ENCODE assay signal across 8 cellular contexts in genomic region chr4:33060873-33061542, GRCh38.
DNase-seq lines count a peak whose midpoint lies in the region; ATAC-seq and TF ChIP-seq lines count a peak whose summit lies in the region.

No MANE protein-coding gene starts in this region.

- no peaks in the 10 kb centered on the region for H3K36me3 ChIP-seq in IMR-90 (ENCODE audit: control insufficient read depth, insufficient read depth, low read length)

- no peak overlapping the region for H3K9ac ChIP-seq in IMR-90 (ENCODE audit: low read depth, low read length)

- H3K18ac ChIP-seq in IMR-90 (ENCODE audit: low read depth, low read length) = no peak overlapping the region

- H4K5ac ChIP-seq in IMR-90 (ENCODE audit: low read depth, low read length) = no peak overlapping the region

- H3K4me2 ChIP-seq in IMR-90 (ENCODE audit: low read depth, low read length) = no peak overlapping the region

- no peak overlapping the region for H4K91ac ChIP-seq in IMR-90 (ENCODE audit: insufficient read depth, low read depth, low read length)

- no TSS peak for BruUV-seq in IMR-90 (replicated peaks; lab: Mats Ljungman, UMichigan)

- H3K79me1 ChIP-seq in IMR-90 (ENCODE audit: low read depth in 1 of 2, low read length in 2 of 2) = no peaks in the 10 kb centered on the region

- no peak overlapping the region for H2AK9ac ChIP-seq in IMR-90 (replicated peaks; ENCODE audit: low read depth, low read length, poor library complexity)

- H3K27me3 ChIP-seq in IMR-90 (ENCODE audit: control insufficient read depth, insufficient read depth, low read length) (no peaks in the 10 kb centered on the region), foreskin keratinocyte (no peaks in the 10 kb centered on the region)

- no peak overlapping the region for H2AK5ac ChIP-seq in IMR-90 (ENCODE audit: low read depth, low read length)

- peak; percentile 94 for TF ChIP-seq CTCF in AG10803 (conservative IDR thresholded peaks at IDR 0.05; ENCODE audit: low read length)
- peak; percentile 69 for TF ChIP-seq CTCF in IMR-90 (conservative IDR thresholded peaks at IDR 0.05; ENCODE audit: low read depth, low read length)
- peak; percentile 60 for TF ChIP-seq CTCF in foreskin keratinocyte (conservative IDR thresholded peaks at IDR 0.05)
- peak; percentile 93 for TF ChIP-seq CTCF in progenitor cell of endocrine pancreas (IDR thresholded peaks at IDR 0.05; ENCODE audit: unreplicated experiment)

- H2BK5ac ChIP-seq in IMR-90 (ENCODE audit: low read depth, low read length, poor library complexity, severe bottlenecking) = no peak overlapping the region

- no peaks in the 10 kb centered on the region for H3K36me3 Mint-ChIP-seq in progenitor cell of endocrine pancreas (ENCODE audit: insufficient read depth)

- H2BK120ac ChIP-seq in IMR-90 (ENCODE audit: low read depth, low read length) = no peak overlapping the region

- H3K56ac ChIP-seq in IMR-90 (ENCODE audit: extremely low read depth, insufficient read depth, low read length) = no peak overlapping the region

- peaks cover 3% of the 10 kb centered on the region for H3K27me3 Mint-ChIP-seq in progenitor cell of endocrine pancreas

- TF ChIP-seq POLR2A in IMR-90 (IDR thresholded peaks at IDR 0.05; ENCODE audit: low read depth, low read length) = no peak

- no peak overlapping the region for H3K23ac ChIP-seq in IMR-90 (ENCODE audit: low read depth, low read length)

- TF ChIP-seq RAD21 in IMR-90 (IDR thresholded peaks at IDR 0.05; ENCODE audit: low read length) = peak; percentile 33

- no peak overlapping the region for H2BK20ac ChIP-seq in IMR-90 (ENCODE audit: low read depth, low read length)

- WGBS in IMR-90 (ENCODE audit: extremely low coverage in 2 of 2, insufficient read length in 1 of 2), 2 experiments = no CpG with 5 or more reads among the region's 11 CpGs

- no peak overlapping the region for H2BK15ac ChIP-seq in IMR-90 (ENCODE audit: low read depth, low read length)

- ATAC-seq in GM18868 (IDR thresholded peaks at IDR 0.05; ENCODE audit: unreplicated experiment) (peak; percentile 98), IMR-90 (ENCODE audit: low read depth) (peak; percentile 75), foreskin keratinocyte (peak; percentile 88), HG03280 (IDR thresholded peaks at IDR 0.05; ENCODE audit: unreplicated experiment) (no peak)

- no peaks in the 10 kb centered on the region for H3K9me1 ChIP-seq in IMR-90 (ENCODE audit: insufficient read depth, low read length)

- no peak overlapping the region for H3K27ac Mint-ChIP-seq in progenitor cell of endocrine pancreas

- no peaks in the 10 kb centered on the region for H4K20me1 ChIP-seq in IMR-90 (ENCODE audit: insufficient read depth, low read length)

- in situ Hi-C loops in IMR-90 (cut with MboI; ENCODE audit: low sequenced_read_pairs) = no loop called here

- peaks cover 2% of the 10 kb centered on the region for H3K4me1 Mint-ChIP-seq in progenitor cell of endocrine pancreas (ENCODE audit: low read depth)

- dilution Hi-C loops in IMR-90 (cut with HindIII; ENCODE audit: low sequenced_read_pairs, unreplicated experiment) = no loop called here

- H3K9me3 Mint-ChIP-seq in progenitor cell of endocrine pancreas (ENCODE audit: low read depth) = no peaks in the 10 kb centered on the region

- CTCF ChIA-PET in IMR-90 (lab: Yijun Ruan, JAX) = no interaction called here

- no peaks in the 10 kb centered on the region for H3K4me1 ChIP-seq in IMR-90 (ENCODE audit: control insufficient read depth, insufficient read depth, low read length)
- no peaks in the 10 kb centered on the region for H3K4me1 ChIP-seq in foreskin keratinocyte

- POLR2A ChIA-PET in IMR-90 (lab: Charles Lee; ENCODE audit: unreplicated experiment) = no interaction called here

- H3K9me3 ChIP-seq in IMR-90 (ENCODE audit: control insufficient read depth, insufficient read depth, low read length) = no peaks in the 10 kb centered on the region

- H4K8ac ChIP-seq in IMR-90 (ENCODE audit: low read depth in 2 of 2, low read length in 2 of 2) = no peak overlapping the region

- no peak overlapping the region for H3K27ac ChIP-seq in IMR-90 (ENCODE audit: insufficient read depth, low read length)
- H3K27ac ChIP-seq in foreskin keratinocyte = no peak overlapping the region

- H3K4ac ChIP-seq in IMR-90 (ENCODE audit: low read depth, low read length) = no peak overlapping the region

- no peak overlapping the region for H2AFZ ChIP-seq in IMR-90 (replicated peaks; ENCODE audit: low read length, poor library complexity)

- H3K4me3 Mint-ChIP-seq in progenitor cell of endocrine pancreas (ENCODE audit: low read depth) = no peak overlapping the region

- no peak overlapping the region for H3K4me3 ChIP-seq in AG10803 (ENCODE audit: low read length)
- H3K4me3 ChIP-seq in IMR-90 (ENCODE audit: insufficient read depth, low read depth, low read length) = no peak overlapping the region

- no peak overlapping the region for H3K14ac ChIP-seq in IMR-90 (replicated peaks; ENCODE audit: low read depth, low read length)

- intact Hi-C loops in IMR-90 (cut with micrococcal nuclease) = no loop called here

- peak; percentile 52 for DNase-seq in AG10803 (ENCODE audit: low read depth)
- peak; percentile 28 for DNase-seq in IMR-90
- DNase-seq in SHP77 (lab: John Stamatoyannopoulos, UW) = peak; percentile 18 to 34
- peak in 1 of 2 donors; percentile 35 for DNase-seq in foreskin keratinocyte
- peak; percentile 46 for DNase-seq in progenitor cell of endocrine pancreas (ENCODE audit: low spot score, unreplicated experiment)
- DNase-seq in stimulated activated naive CD4-positive, alpha-beta T cell treated with Interleukin-2 at 50 U/mL for 16 hours (lab: John Stamatoyannopoulos, UW) = no peak

TF ChIP-seq in IMR-90, 13 proteins besides CTCF, POLR2A, EP300 and RAD21:
- TF ChIP-seq SMC3 (IDR thresholded peaks at IDR 0.05; ENCODE audit: low read depth, low read length) (0 out of 2 replicates have a peak, but pooled peaks have one; percentile 24), MAZ (IDR thresholded peaks at IDR 0.05; ENCODE audit: borderline replicate concordance, low read depth, low read length) (no peak)
